8 cellular contexts compared by ENCODE assay signal in genomic region chr6:27839303-27840081, GRCh38.
DNase-seq lines count a peak whose midpoint lies in the region; ATAC-seq and TF ChIP-seq lines count a peak whose summit lies in the region.

No MANE protein-coding gene starts in this region.

- peak overlapping the region; percentile 86 for H3K4me3 ChIP-seq in adipocyte (ENCODE audit: low read length)
- peak overlapping the region; percentile 82 for H3K4me3 ChIP-seq in thoracic aorta

- CTCF ChIA-PET in activated naive CD4-positive, alpha-beta T cell treated with anti-CD3 and anti-CD28 coated beads, Interleukin-2, amount 10 ng/mL, durations not matched to agents 7 days and 5 days (lab: Charles Lee) = no interaction called here

- H3K9me3 ChIP-seq in adipocyte (ENCODE audit: control insufficient read depth, low read length) = no peaks in the 10 kb centered on the region
- H3K9me3 ChIP-seq in thoracic aorta = no peaks in the 10 kb centered on the region

- TF ChIP-seq CTCF in thoracic aorta (IDR thresholded peaks at IDR 0.05) = no peak

- H3K27me3 Mint-ChIP-seq in activated naive CD4-positive, alpha-beta T cell treated with anti-CD3 and anti-CD28 coated beads, Interleukin-2, amount 10 ng/mL, durations not matched to agents 7 days and 5 days = no peaks in the 10 kb centered on the region

- peak overlapping the region; percentile 95 to 96 for H3K27ac ChIP-seq in thoracic aorta

- H3K36me3 ChIP-seq in adipocyte (ENCODE audit: control insufficient read depth, insufficient read depth, low read length, severe bottlenecking) (no peaks in the 10 kb centered on the region), thoracic aorta (no peaks in the 10 kb centered on the region)

- peak overlapping the region; percentile 90 for H3K9ac ChIP-seq in adipocyte (ENCODE audit: low read length)

- no peaks in the 10 kb centered on the region for H3K9me3 Mint-ChIP-seq in activated naive CD4-positive, alpha-beta T cell treated with anti-CD3 and anti-CD28 coated beads, Interleukin-2, amount 10 ng/mL, durations not matched to agents 7 days and 5 days

- DNase-seq in activated naive CD4-positive, alpha-beta T cell treated with anti-CD3 and anti-CD28 coated beads, Interleukin-2, amount 10 ng/mL, durations not matched to agents 7 days and 5 days = peak; percentile 61
- DNase-seq in activated naive CD4-positive, alpha-beta T cell treated with anti-CD3 and anti-CD28 coated beads, Interleukin-2, amount 50 U/mL, for 16 hours = no peak
- DNase-seq in MV-4-11 (lab: John Stamatoyannopoulos, UW) (peak; percentile 45), adipocyte (ENCODE audit: low read depth) (peak; percentile 82), islet precursor cell (peak; percentile 66), thoracic aorta (ENCODE audit: low spot score) (no peak), OCI-M2 (lab: John Stamatoyannopoulos, UW; ENCODE audit: unreplicated experiment) (no peak)

- H3K4me1 ChIP-seq in adipocyte (ENCODE audit: control insufficient read depth, insufficient read depth, low read length) (peaks cover 12% of the 10 kb centered on the region), thoracic aorta (ENCODE audit: control insufficient read depth in 1 of 2, low read depth in 2 of 2) (peaks cover 3 to 17% of the 10 kb centered on the region in 2 donors)

- H3K27me3 ChIP-seq in adipocyte (replicated peaks; ENCODE audit: control insufficient read depth, insufficient read depth, low read length) (no peaks in the 10 kb centered on the region), thoracic aorta (replicated peaks; ENCODE audit: insufficient read depth) (no peaks in the 10 kb centered on the region)

- no peak overlapping the region for H3K27ac Mint-ChIP-seq in activated naive CD4-positive, alpha-beta T cell treated with anti-CD3 and anti-CD28 coated beads, Interleukin-2, amount 10 ng/mL, durations not matched to agents 7 days and 5 days

- H3K4me3 Mint-ChIP-seq in activated naive CD4-positive, alpha-beta T cell treated with anti-CD3 and anti-CD28 coated beads, Interleukin-2, amount 10 ng/mL, durations not matched to agents 7 days and 5 days = no peak overlapping the region

- peaks cover 28% of the 10 kb centered on the region for H3K4me1 Mint-ChIP-seq in activated naive CD4-positive, alpha-beta T cell treated with anti-CD3 and anti-CD28 coated beads, Interleukin-2, amount 10 ng/mL, durations not matched to agents 7 days and 5 days

- peaks cover 25% of the 10 kb centered on the region for H3K36me3 Mint-ChIP-seq in activated naive CD4-positive, alpha-beta T cell treated with anti-CD3 and anti-CD28 coated beads, Interleukin-2, amount 10 ng/mL, durations not matched to agents 7 days and 5 days

- ATAC-seq in thoracic aorta (ENCODE audit: insufficient number of reproducible peaks, low FRiP score, low read depth) = no peak
- ATAC-seq in GM21723 (IDR thresholded peaks at IDR 0.05; ENCODE audit: unreplicated experiment) = no peak

Comparison
In these comparisons a context has a peak if more than half of its experiments do, and no peak if none do; other contexts are left out.
1. DNase-seq: peak in activated naive CD4-positive, alpha-beta T cell treated with anti-CD3 and anti-CD28 coated beads, Interleukin-2, amount 10 ng/mL, durations not matched to agents 7 days and 5 days (single experiment), MV-4-11 (single experiment), adipocyte (single experiment) and islet precursor cell (single experiment); none in activated naive CD4-positive, alpha-beta T cell treated with anti-CD3 and anti-CD28 coated beads, Interleukin-2, amount 50 U/mL, for 16 hours (single experiment), thoracic aorta (single experiment) and OCI-M2 (single experiment).